ENCODE assay signal across 8 cellular contexts in genomic region chr3:72445827-72446405, GRCh38. TPM values are rescaled to one million over a fixed set of nuclear protein-coding genes. Genes with fewer than 3 reads are reported as not detected.
DNase-seq lines count a peak whose midpoint lies in the region; ATAC-seq, FAIRE-seq and TF ChIP-seq lines count a peak whose summit lies in the region.

No MANE protein-coding gene starts in this region.

- H3K27ac ChIP-seq in A549 (peak overlapping the region; percentile 88), HUES6 (ENCODE audit: low read depth, low read length) (peak overlapping the region; percentile 86; the same call in 1 of the 2 replicates)

- TSS peak; percentile 48 for BruUV-seq in MCF 10A (replicated peaks; lab: Mats Ljungman, UMichigan)

- peak overlapping the region; percentile 88 for H3K4me3 Mint-ChIP-seq in MCF 10A (ENCODE audit: unreplicated experiment)

- peaks cover 39% of the 10 kb centered on the region for H3K4me1 Mint-ChIP-seq in MCF 10A (ENCODE audit: insufficient read depth, unreplicated experiment)

- H3K36me3 Mint-ChIP-seq in MCF 10A (ENCODE audit: insufficient read depth, unreplicated experiment): peaks cover 8% of the 10 kb centered on the region

- WGBS in A549 (ENCODE audit: missing lambda C conversion rate): 5% methylated on average over 8 of the region's 8 CpGs

- ATAC-seq in A549 (no peak; a peak in 1 of 6 replicates), mucosa of descending colon (no peak), GM21515 (IDR thresholded peaks at IDR 0.05; ENCODE audit: unreplicated experiment) (no peak)

- H3K9ac ChIP-seq in HUES6 (ENCODE audit: low read length): peak overlapping the region; percentile 98

- peaks cover 7% of the 10 kb centered on the region for H3K9me3 Mint-ChIP-seq in MCF 10A (ENCODE audit: unreplicated experiment)

- intact Hi-C loops in MCF 10A (cut with micrococcal nuclease): loop anchor here (1.0 to 5.0 kb wide), 6 partner anchors 67 to 489 kb away; no protein-coding TSS in a partner anchor
- intact Hi-C loops in mucosa of descending colon (cut with DNase I, micrococcal nuclease): no loop called here

- H3K27me3 ChIP-seq in HUES6 (ENCODE audit: control insufficient read depth, insufficient read depth, low read length): peaks cover 12% of the 10 kb centered on the region

- DNase-seq in A549 (ENCODE audit: low read depth in 1 of 2, low spot score in 1 of 2) (no peak), MCF 10A (ENCODE audit: unreplicated experiment) (no peak), mucosa of descending colon (no peak), HuH-7 (ENCODE audit: low spot score) (no peak), NCI-H2107 (lab: John Stamatoyannopoulos, UW) (no peak)
- DNase-seq in activated CD8-positive, alpha-beta memory T cell treated with anti-CD3 and anti-CD28 coated beads, Interleukin-2, amount 50 U/mL, for 4 hours: no peak

- POLR2A ChIA-PET in A549 (lab: Yijun Ruan, JAX): no interaction called here
- POLR2A ChIA-PET in MCF 10A (lab: Yijun Ruan, JAX): interaction anchor here (0.6 to 1.0 kb wide), 6 partner anchors 71 to 442 kb away, joined by 3 to 5 read pairs (median 3); partner anchors contain the start of gene GXYLT2

- no peak for FAIRE-seq in A549 (lab: Jason Lieb, UNC)

- no peak for TF ChIP-seq RAD21 in A549 (conservative IDR thresholded peaks at IDR 0.05 in 1 of 2, IDR thresholded peaks at IDR 0.05 in 1 of 2)

- CTCF ChIA-PET in A549 (lab: Yijun Ruan, JAX): no interaction called here
- CTCF ChIA-PET in MCF 10A (lab: Yijun Ruan, JAX): interaction anchor here (0.7 to 1.0 kb wide), 3 partner anchors 142 to 527 kb away, joined by 3 read pairs; no protein-coding TSS in a partner anchor

- no peak for TF ChIP-seq CTCF in A549 (IDR thresholded peaks at IDR 0.05)
- no peak for TF ChIP-seq CTCF in MCF 10A (IDR thresholded peaks at IDR 0.05; ENCODE audit: unreplicated experiment)
- TF ChIP-seq CTCF in mucosa of descending colon (IDR thresholded peaks at IDR 0.05): no peak

- TF ChIP-seq EP300 in A549 (IDR thresholded peaks at IDR 0.05): no peak

- peak overlapping the region; percentile 72 for H3K4me3 ChIP-seq in A549
- H3K4me3 ChIP-seq in HUES6 (ENCODE audit: low read depth, low read length): peak overlapping the region; percentile 96
- H3K4me3 ChIP-seq in mucosa of descending colon: peak overlapping the region; percentile 65

- peak overlapping the region; percentile 67 for H3K27ac Mint-ChIP-seq in MCF 10A (ENCODE audit: low read depth, unreplicated experiment)

- H3K36me3 ChIP-seq in HUES6 (ENCODE audit: control insufficient read depth, insufficient read depth, low read length): no peaks in the 10 kb centered on the region; the same call in 1 of the 2 replicates
- H3K36me3 ChIP-seq in mucosa of descending colon (ENCODE audit: low read depth): no peaks in the 10 kb centered on the region

- no peak for TF ChIP-seq POLR2A in A549 (IDR thresholded peaks at IDR 0.05; ENCODE audit: low read length)

- peaks cover 7% of the 10 kb centered on the region for H3K27me3 Mint-ChIP-seq in MCF 10A (ENCODE audit: insufficient read depth, unreplicated experiment)

- peak overlapping the region; percentile 75 for H3K4me2 ChIP-seq in A549

- H3K4me1 ChIP-seq in A549 (peaks cover 19% of the 10 kb centered on the region; the same call in 2 of the 3 replicates), HUES6 (ENCODE audit: control insufficient read depth, insufficient read depth, low read length) (peaks cover 27% of the 10 kb centered on the region), mucosa of descending colon (ENCODE audit: low read depth) (peaks cover 17% of the 10 kb centered on the region)

- H3K9me3 ChIP-seq in A549: no peaks in the 10 kb centered on the region
- no peaks in the 10 kb centered on the region for H3K9me3 ChIP-seq in HUES6 (ENCODE audit: control insufficient read depth, insufficient read depth, low read depth, low read length)
- H3K9me3 ChIP-seq in mucosa of descending colon: no peaks in the 10 kb centered on the region

TF ChIP-seq in A549, 52 proteins besides CTCF, POLR2A, EP300 and RAD21:
- TF ChIP-seq HOXB5 (CRISPR knock-in tag; IDR thresholded peaks at IDR 0.05) (no peak), ELK1 (IDR thresholded peaks at IDR 0.05; ENCODE audit: low read depth, low read length) (no peak)

RNA-seq across cellular contexts. Expression of gene RYBP, which starts 0.5 kb away (rescaled TPM):
- polyA plus RNA-seq in A549 (2011; rRNA removed) (11.6 and 15.8 TPM in 2 replicates), A549 (2017; fragmentation: RNase III; extraction: RNeasy Plus Mini Kit Qiagen cat#74134 plus additional on column Dnase treatment) (7.6 to 8.6 TPM (median 7.9 TPM) in 3 replicates)
- polyA plus RNA-seq in A549 (2012; cell fraction: cytosol; rRNA removed): 2.6 and 3.0 TPM in 2 replicates
- polyA plus RNA-seq in A549 (2012; cell fraction: nucleus; rRNA removed): 1.3 and 2.0 TPM in 2 replicates
- 7.4 and 7.7 TPM in 2 replicates for polyA minus RNA-seq in A549 (2011; rRNA and poly(A)+ RNA removed)
- total RNA-seq in MCF 10A (2022) (19.4 and 20.2 TPM in 2 replicates), mucosa of descending colon (10 to 100 TPM; 16.4 to 22.9 (median 17.1) TPM)
